Comparison of ENCODE assay signal across 2 cellular contexts in the genomic region with DNA sequence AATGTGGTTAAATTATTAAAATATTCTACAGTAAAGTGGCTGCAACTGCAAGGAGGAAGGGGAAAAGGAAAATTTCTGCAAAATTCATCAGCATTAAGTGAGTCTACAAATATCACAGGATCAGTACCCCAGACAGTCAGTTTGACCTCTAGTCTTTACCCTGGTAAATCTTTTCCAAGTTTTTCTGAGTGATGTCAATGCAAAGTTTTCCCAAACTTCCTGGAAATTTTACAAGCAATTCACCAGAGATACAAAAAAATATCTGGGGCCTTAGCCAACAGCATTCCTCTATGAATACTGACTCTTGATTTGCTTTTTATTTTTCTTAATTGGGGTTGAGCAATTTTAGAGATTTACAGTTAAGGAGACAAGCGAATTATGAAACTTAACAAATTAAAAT.
A peak's percentile ranks its signal among the peaks of the same experiment; 100 is the strongest.
TF ChIP-seq lines count a peak whose summit lies in the region.

No MANE protein-coding gene starts in this region.

TF ChIP-seq in liver, 16 proteins besides CTCF, POLR2A, EP300 and RAD21:
- TF ChIP-seq, protein P1, sequence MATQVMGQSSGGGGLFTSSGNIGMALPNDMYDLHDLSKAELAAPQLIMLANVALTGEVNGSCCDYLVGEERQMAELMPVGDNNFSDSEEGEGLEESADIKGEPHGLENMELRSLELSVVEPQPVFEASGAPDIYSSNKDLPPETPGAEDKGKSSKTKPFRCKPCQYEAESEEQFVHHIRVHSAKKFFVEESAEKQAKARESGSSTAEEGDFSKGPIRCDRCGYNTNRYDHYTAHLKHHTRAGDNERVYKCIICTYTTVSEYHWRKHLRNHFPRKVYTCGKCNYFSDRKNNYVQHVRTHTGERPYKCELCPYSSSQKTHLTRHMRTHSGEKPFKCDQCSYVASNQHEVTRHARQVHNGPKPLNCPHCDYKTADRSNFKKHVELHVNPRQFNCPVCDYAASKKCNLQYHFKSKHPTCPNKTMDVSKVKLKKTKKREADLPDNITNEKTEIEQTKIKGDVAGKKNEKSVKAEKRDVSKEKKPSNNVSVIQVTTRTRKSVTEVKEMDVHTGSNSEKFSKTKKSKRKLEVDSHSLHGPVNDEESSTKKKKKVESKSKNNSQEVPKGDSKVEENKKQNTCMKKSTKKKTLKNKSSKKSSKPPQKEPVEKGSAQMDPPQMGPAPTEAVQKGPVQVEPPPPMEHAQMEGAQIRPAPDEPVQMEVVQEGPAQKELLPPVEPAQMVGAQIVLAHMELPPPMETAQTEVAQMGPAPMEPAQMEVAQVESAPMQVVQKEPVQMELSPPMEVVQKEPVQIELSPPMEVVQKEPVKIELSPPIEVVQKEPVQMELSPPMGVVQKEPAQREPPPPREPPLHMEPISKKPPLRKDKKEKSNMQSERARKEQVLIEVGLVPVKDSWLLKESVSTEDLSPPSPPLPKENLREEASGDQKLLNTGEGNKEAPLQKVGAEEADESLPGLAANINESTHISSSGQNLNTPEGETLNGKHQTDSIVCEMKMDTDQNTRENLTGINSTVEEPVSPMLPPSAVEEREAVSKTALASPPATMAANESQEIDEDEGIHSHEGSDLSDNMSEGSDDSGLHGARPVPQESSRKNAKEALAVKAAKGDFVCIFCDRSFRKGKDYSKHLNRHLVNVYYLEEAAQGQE (IDR thresholded peaks at IDR 0.05) = peak; percentile 77
- TF ChIP-seq RXRA (IDR thresholded peaks at IDR 0.05) (peak; percentile 6 to 20), NR2F2 (IDR thresholded peaks at IDR 0.05) (peak; percentile 50)
- TF ChIP-seq, protein P2, sequence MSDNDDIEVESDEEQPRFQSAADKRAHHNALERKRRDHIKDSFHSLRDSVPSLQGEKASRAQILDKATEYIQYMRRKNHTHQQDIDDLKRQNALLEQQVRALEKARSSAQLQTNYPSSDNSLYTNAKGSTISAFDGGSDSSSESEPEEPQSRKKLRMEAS (IDR thresholded peaks at IDR 0.05) = no peak

TF ChIP-seq in HepG2, 621 proteins besides CTCF, POLR2A, EP300 and RAD21:
- TF ChIP-seq ZNF264 (CRISPR knock-in tag; IDR thresholded peaks at IDR 0.05) (no peak), MAFK (conservative IDR thresholded peaks at IDR 0.05 in 1 of 2, IDR thresholded peaks at IDR 0.05 in 1 of 2; ENCODE audit: low read length in 2 of 2) (no peak), ZNF468 (CRISPR knock-in tag; IDR thresholded peaks at IDR 0.05) (no peak), NR2F2 (IDR thresholded peaks at IDR 0.05; ENCODE audit: borderline replicate concordance, low read depth) (no peak), RORA (CRISPR knock-in tag; IDR thresholded peaks at IDR 0.05) (no peak), ARHGAP35 (CRISPR knock-in tag; IDR thresholded peaks at IDR 0.05; ENCODE audit: borderline replicate concordance) (no peak), ZSCAN9 (CRISPR knock-in tag; IDR thresholded peaks at IDR 0.05; ENCODE audit: borderline replicate concordance) (no peak), IRF2 (CRISPR knock-in tag; IDR thresholded peaks at IDR 0.05) (no peak)
- TF ChIP-seq, protein P3, sequence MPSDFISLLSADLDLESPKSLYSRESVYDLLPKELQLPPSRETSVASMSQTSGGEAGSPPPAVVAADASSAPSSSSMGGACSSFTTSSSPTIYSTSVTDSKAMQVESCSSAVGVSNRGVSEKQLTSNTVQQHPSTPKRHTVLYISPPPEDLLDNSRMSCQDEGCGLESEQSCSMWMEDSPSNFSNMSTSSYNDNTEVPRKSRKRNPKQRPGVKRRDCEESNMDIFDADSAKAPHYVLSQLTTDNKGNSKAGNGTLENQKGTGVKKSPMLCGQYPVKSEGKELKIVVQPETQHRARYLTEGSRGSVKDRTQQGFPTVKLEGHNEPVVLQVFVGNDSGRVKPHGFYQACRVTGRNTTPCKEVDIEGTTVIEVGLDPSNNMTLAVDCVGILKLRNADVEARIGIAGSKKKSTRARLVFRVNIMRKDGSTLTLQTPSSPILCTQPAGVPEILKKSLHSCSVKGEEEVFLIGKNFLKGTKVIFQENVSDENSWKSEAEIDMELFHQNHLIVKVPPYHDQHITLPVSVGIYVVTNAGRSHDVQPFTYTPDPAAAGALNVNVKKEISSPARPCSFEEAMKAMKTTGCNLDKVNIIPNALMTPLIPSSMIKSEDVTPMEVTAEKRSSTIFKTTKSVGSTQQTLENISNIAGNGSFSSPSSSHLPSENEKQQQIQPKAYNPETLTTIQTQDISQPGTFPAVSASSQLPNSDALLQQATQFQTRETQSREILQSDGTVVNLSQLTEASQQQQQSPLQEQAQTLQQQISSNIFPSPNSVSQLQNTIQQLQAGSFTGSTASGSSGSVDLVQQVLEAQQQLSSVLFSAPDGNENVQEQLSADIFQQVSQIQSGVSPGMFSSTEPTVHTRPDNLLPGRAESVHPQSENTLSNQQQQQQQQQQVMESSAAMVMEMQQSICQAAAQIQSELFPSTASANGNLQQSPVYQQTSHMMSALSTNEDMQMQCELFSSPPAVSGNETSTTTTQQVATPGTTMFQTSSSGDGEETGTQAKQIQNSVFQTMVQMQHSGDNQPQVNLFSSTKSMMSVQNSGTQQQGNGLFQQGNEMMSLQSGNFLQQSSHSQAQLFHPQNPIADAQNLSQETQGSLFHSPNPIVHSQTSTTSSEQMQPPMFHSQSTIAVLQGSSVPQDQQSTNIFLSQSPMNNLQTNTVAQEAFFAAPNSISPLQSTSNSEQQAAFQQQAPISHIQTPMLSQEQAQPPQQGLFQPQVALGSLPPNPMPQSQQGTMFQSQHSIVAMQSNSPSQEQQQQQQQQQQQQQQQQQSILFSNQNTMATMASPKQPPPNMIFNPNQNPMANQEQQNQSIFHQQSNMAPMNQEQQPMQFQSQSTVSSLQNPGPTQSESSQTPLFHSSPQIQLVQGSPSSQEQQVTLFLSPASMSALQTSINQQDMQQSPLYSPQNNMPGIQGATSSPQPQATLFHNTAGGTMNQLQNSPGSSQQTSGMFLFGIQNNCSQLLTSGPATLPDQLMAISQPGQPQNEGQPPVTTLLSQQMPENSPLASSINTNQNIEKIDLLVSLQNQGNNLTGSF (CRISPR knock-in tag; IDR thresholded peaks at IDR 0.05) = no peak
- TF ChIP-seq, protein P4, sequence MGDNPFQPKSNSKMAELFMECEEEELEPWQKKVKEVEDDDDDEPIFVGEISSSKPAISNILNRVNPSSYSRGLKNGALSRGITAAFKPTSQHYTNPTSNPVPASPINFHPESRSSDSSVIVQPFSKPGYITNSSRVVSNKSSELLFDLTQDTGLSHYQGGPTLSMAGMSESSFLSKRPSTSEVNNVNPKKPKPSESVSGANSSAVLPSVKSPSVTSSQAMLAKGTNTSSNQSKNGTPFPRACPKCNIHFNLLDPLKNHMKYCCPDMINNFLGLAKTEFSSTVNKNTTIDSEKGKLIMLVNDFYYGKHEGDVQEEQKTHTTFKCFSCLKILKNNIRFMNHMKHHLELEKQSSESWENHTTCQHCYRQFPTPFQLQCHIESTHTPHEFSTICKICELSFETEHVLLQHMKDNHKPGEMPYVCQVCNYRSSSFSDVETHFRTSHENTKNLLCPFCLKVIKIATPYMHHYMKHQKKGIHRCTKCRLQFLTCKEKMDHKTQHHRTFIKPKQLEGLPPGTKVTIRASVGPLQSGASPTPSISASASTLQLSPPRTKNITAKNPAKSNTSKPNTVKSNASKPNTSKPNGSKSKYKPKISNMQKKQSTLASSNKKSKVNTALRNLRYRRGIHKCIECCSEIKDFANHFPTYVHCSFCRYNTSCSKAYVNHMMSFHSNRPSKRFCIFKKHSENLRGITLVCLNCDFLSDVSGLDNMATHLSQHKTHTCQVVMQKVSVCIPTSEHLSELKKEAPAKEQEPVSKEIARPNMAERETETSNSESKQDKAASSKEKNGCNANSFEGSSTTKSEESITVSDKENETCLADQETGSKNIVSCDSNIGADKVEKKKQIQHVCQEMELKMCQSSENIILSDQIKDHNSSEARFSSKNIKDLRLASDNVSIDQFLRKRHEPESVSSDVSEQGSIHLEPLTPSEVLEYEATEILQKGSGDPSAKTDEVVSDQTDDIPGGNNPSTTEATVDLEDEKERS (CRISPR knock-in tag; IDR thresholded peaks at IDR 0.05) = no peak
TF ChIP-seq in HepG2: peak in this region for 0.
